In genomic region chr3:150409125-150409526, GRCh38 we compare ENCODE assay signal across 1 cellular context.
TF ChIP-seq lines count a peak whose summit lies in the region.

No MANE protein-coding gene starts in this region.

TF ChIP-seq in SK-N-SH treated with all-trans-retinoic acid at 6 μM for 48 hours, 23 proteins besides CTCF, POLR2A, EP300 and RAD21 (continued from another document):
- TF ChIP-seq CSRNP3 (CRISPR knock-in tag; IDR thresholded peaks at IDR 0.05) (no peak), RARB (CRISPR knock-in tag; IDR thresholded peaks at IDR 0.05) (no peak), ARNTL (CRISPR knock-in tag; IDR thresholded peaks at IDR 0.05; ENCODE audit: borderline replicate concordance, low read depth) (no peak), SNAI2 (CRISPR knock-in tag; IDR thresholded peaks at IDR 0.05) (no peak)
